In the genomic region with DNA sequence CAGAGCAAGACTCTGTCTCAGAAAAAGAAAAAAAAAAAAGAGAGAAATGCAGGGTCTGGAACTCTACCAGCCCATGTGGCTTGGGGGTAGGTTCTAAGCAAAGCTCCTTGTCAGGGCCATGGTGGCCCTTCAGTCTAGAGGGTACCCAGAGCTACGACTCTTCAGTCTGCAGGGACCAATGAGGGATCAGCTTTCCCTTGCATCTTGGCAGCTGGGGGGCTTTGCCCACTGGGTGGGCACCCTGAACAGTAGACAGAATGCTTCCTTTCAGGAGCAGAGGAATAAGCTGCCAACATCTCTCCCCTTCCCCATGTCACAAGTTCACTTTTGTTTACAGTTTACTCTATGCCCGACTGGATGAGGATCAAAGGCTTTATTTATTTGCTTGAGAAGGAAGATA, we compare ENCODE assay signal across 16 cellular contexts. TPM values are rescaled to one million over a fixed set of nuclear protein-coding genes. Genes with fewer than 3 reads are reported as not detected.
DNase-seq lines count a peak whose midpoint lies in the region; ATAC-seq and TF ChIP-seq lines count a peak whose summit lies in the region.
"Had no signal": no experiment of that assay in that cellular context is flagged by ENCODE, and none has a peak within 500 bp of the region (broad histone marks: within the 10 kb centered on the region; RNA-seq: fewer than 3 reads in every experiment).

No MANE protein-coding gene starts in this region.

- no peak overlapping the region for H2BK15ac ChIP-seq in mesendoderm (replicated peaks; ENCODE audit: low read depth)

- peaks cover 2% of the 10 kb centered on the region for H3K79me2 ChIP-seq in mesendoderm (ENCODE audit: control insufficient read depth, insufficient read depth, low read length)

- no peak overlapping the region for H2AK5ac ChIP-seq in mesendoderm (ENCODE audit: low read length)

- H3K56ac ChIP-seq in mesendoderm (ENCODE audit: low read length), result peak overlapping the region; percentile 62

- no peak overlapping the region for H3K23ac ChIP-seq in mesendoderm (ENCODE audit: low read length)

- DNase-seq in A673 (ENCODE audit: low spot score), result no peak
- DNase-seq in HL-60 (ENCODE audit: low read depth in 1 of 2, low spot score in 1 of 2), result no peak
- DNase-seq in dorsolateral prefrontal cortex, result peak in 2 of 10 donors; percentile 3 to 19
- no peak for DNase-seq in mesendoderm
- DNase-seq in NCI-H526 treated with DMSO at 0.1 percent for 48 hours (lab: John Stamatoyannopoulos, UW), result no peak
- DNase-seq in Peyer's patch, result no peak
- DNase-seq: activated CD4-positive, alpha-beta T cell treated with anti-CD3 and anti-CD28 coated beads for 4 hours; activated CD8-positive, alpha-beta memory T cell treated with anti-CD3 and anti-CD28 coated beads, Interleukin-2, amount 50 U/mL, for 48 hours; activated naive CD4-positive, alpha-beta T cell treated with anti-CD3 and anti-CD28 coated beads, Interleukin-2, amount 50 U/mL, for 16 hours; stimulated activated CD4-positive, alpha-beta T cell treated with anti-CD3 and anti-CD28 coated beads, Interleukin-4, amount 100 ng/mL, for 24 hours; stimulated activated CD8-positive, alpha-beta memory T cell treated with anti-CD3 and anti-CD28 coated beads, Interleukin-4, amount 100 ng/mL, for 48 hours; T-helper 9 cell had no signal

- H3K4me1 ChIP-seq in A673 (ENCODE audit: insufficient read depth, low read length, poor library complexity, severe bottlenecking) (peaks cover 35% of the 10 kb centered on the region), mesendoderm (ENCODE audit: control insufficient read depth, low read depth, low read length) (peaks cover 10% of the 10 kb centered on the region), Peyer's patch (peaks cover 0 to 12% (median 0%) of the 10 kb centered on the region in 4 donors)

- H4K5ac ChIP-seq in mesendoderm (ENCODE audit: low read length), result no peak overlapping the region

- WGBS in mesendoderm (ENCODE audit: extremely low coverage, insufficient coverage, low lambda C conversion rate), result no CpG with 5 or more reads among the region's 2 CpGs

- no peak overlapping the region for H2BK120ac ChIP-seq in mesendoderm (ENCODE audit: low read depth, low read length)

- BruUV-seq in A673 (replicated peaks; lab: Mats Ljungman, UMichigan), result no TSS peak

- no peak for TF ChIP-seq POLR2A in Peyer's patch (IDR thresholded peaks at IDR 0.05)

- H3K36me3 ChIP-seq in A673 (ENCODE audit: insufficient read depth, low read length, poor library complexity, severe bottlenecking) (peaks cover 22% of the 10 kb centered on the region), mesendoderm (ENCODE audit: control insufficient read depth, insufficient read depth, low read length) (peaks cover 2% of the 10 kb centered on the region), Peyer's patch (peaks cover 0 to 72% (median 0%) of the 10 kb centered on the region in 3 donors)

- POLR2A ChIA-PET in A673 (lab: Charles Lee; ENCODE audit: low non-redundant PET), result interaction anchor here (0.5 to 0.6 kb wide), 2 partner anchors 34 to 35 kb away, joined by 3 read pairs; no protein-coding TSS in a partner anchor

- no peaks in the 10 kb centered on the region for H3K27me3 ChIP-seq in A673 (replicated peaks; ENCODE audit: insufficient read depth, low read depth, low read length, poor library complexity)
- H3K27me3 ChIP-seq in HL-60 (ENCODE audit: insufficient read depth, poor library complexity, severe bottlenecking), result no peaks in the 10 kb centered on the region
- no peaks in the 10 kb centered on the region for H3K27me3 ChIP-seq in dorsolateral prefrontal cortex
- no peaks in the 10 kb centered on the region for H3K27me3 ChIP-seq in mesendoderm (ENCODE audit: insufficient read depth, low read length, poor library complexity)
- no peaks in the 10 kb centered on the region for H3K27me3 ChIP-seq in Peyer's patch
- H3K27me3 ChIP-seq: brain microvascular endothelial cell had no signal

- no peak overlapping the region for H3K4me2 ChIP-seq in mesendoderm (ENCODE audit: low read length)
- H3K4me2 ChIP-seq: PC-9 had no signal

- H3K9me3 ChIP-seq in A673 (ENCODE audit: low read depth, low read length, poor library complexity, severe bottlenecking) (no peaks in the 10 kb centered on the region), Peyer's patch (no peaks in the 10 kb centered on the region)

- H3K9ac ChIP-seq in mesendoderm (ENCODE audit: low read length), result no peak overlapping the region

- peak overlapping the region; percentile 1 for H2BK5ac ChIP-seq in mesendoderm (ENCODE audit: low read length)

- H3K79me1 ChIP-seq in mesendoderm (ENCODE audit: low read length), result peaks cover 8% of the 10 kb centered on the region

- no peak overlapping the region for H4K8ac ChIP-seq in mesendoderm (ENCODE audit: low read depth, low read length)

- CTCF ChIA-PET in A673 (lab: Charles Lee), result interaction anchor here (0.7 to 2.0 kb wide), 6 partner anchors 11 to 357 kb away, joined by 3 to 13 read pairs (median 4); partner anchors contain the start of genes FLOT2 and TLCD1

- intact Hi-C loops in A673 (cut with micrococcal nuclease; ENCODE audit: unreplicated experiment), result loop anchor here (1.0 to 5.0 kb wide), 4 partner anchors 33 to 82 kb away; partner anchors contain the start of gene FAM222B
- intact Hi-C loops in dorsolateral prefrontal cortex (cut with DNase I), result loop anchor here (5.0 kb wide), 5 partner anchors 52 to 142 kb away; partner anchors contain the start of genes FAM222B (in 2 of the 2), DHRS13 (in 1 of the 2), ERAL1 (in 1 of the 2) and FLOT2 (in 1 of the 2)

- ATAC-seq in HG03520 (IDR thresholded peaks at IDR 0.05; ENCODE audit: unreplicated experiment) (no peak), HG03196 (IDR thresholded peaks at IDR 0.05; ENCODE audit: unreplicated experiment) (no peak)

- H3K4ac ChIP-seq in mesendoderm (ENCODE audit: low read depth, low read length), result peak overlapping the region; percentile 44

- peak overlapping the region; percentile 33 for H3K18ac ChIP-seq in mesendoderm (ENCODE audit: low read length)

- TF ChIP-seq CTCF in A673 (conservative IDR thresholded peaks at IDR 0.05; ENCODE audit: low read depth, low read length), result no peak
- TF ChIP-seq CTCF in HL-60 (IDR thresholded peaks at IDR 0.05; ENCODE audit: insufficient read depth, low read length), result no peak
- no peak for TF ChIP-seq CTCF in dorsolateral prefrontal cortex (IDR thresholded peaks at IDR 0.05 in 54 of 56, conservative IDR thresholded peaks at IDR 0.05 in 2 of 56; ENCODE audit: low read depth in 1 of 56, partially characterized antibody in 56 of 56)
- no peak for TF ChIP-seq CTCF in Peyer's patch (IDR thresholded peaks at IDR 0.05)

- peak overlapping the region; percentile 67 for H3K27ac ChIP-seq in A673 (ENCODE audit: low read depth, low read length, poor library complexity, severe bottlenecking)
- peak overlapping the region; percentile 56; the same call in 1 of the 2 replicates for H3K27ac ChIP-seq in HL-60 (replicated peaks)
- H3K27ac ChIP-seq in dorsolateral prefrontal cortex, result peak overlapping the region in 58 of 59 donors; percentile 3 to 89 (median 79)
- H3K27ac ChIP-seq in mesendoderm (ENCODE audit: low read depth, low read length), result peak overlapping the region; percentile 82
- no peak overlapping the region for H3K27ac ChIP-seq in Peyer's patch
- H3K27ac ChIP-seq: brain microvascular endothelial cell, PC-9 had no signal

- no peak overlapping the region for H3K4me3 ChIP-seq in A673 (ENCODE audit: low read depth, low read length, poor library complexity, severe bottlenecking)
- H3K4me3 ChIP-seq in HL-60 (replicated peaks; ENCODE audit: insufficient read depth, low read length), result no peak overlapping the region
- peak overlapping the region in 4 of 59 donors; percentile 2 to 12 (median 6) for H3K4me3 ChIP-seq in dorsolateral prefrontal cortex
- H3K4me3 ChIP-seq in mesendoderm (ENCODE audit: low read length), result no peak overlapping the region
- no peak overlapping the region for H3K4me3 ChIP-seq in Peyer's patch
- H3K4me3 ChIP-seq: PC-9 had no signal

RNA-seq across cellular contexts. Expression of gene TRAF4, which starts 16.8 kb away (rescaled TPM):
- total RNA-seq in A673 (2021) (128 TPM in 2 replicates), dorsolateral prefrontal cortex (10 to 100 TPM; 16.6 to 92.5 (median 39.5) TPM), Peyer's patch (100 to 1,000 TPM in 3 of 4 donors, 10 to 100 TPM in 1; 83.3 to 228 (median 184) TPM)
- 120 TPM for polyA plus RNA-seq in mesendoderm (2013, experiment 1 of 2)
- polyA plus RNA-seq in mesendoderm (2013, experiment 2 of 2), result 122 TPM

RNA-seq across cellular contexts. Expression of gene NEK8, which starts 32.0 kb away (rescaled TPM):
- total RNA-seq in A673 (2021) (3.9 and 4.2 TPM in 2 replicates), dorsolateral prefrontal cortex (1 to 10 TPM in 118 of 120 experiments, under 1 TPM in 2; 0.96 to 5.8 (median 2.4) TPM), Peyer's patch (10 to 100 TPM in 2 of 4 donors, 1 to 10 TPM in 2; 7.4 to 89.1 (median 14.0) TPM)
- 6.8 TPM for polyA plus RNA-seq in mesendoderm (2013, experiment 1 of 2)
- 6.5 TPM for polyA plus RNA-seq in mesendoderm (2013, experiment 2 of 2)

RNA-seq across cellular contexts. Expression of gene TLCD1, which starts 34.5 kb away (rescaled TPM):
- 3.8 and 7.8 TPM in 2 replicates for total RNA-seq in A673 (2021)
- total RNA-seq in dorsolateral prefrontal cortex, result 10 to 100 TPM in 16 of 120 experiments, 1 to 10 TPM in 104; 2.0 to 22.8 (median 6.6) TPM
- polyA plus RNA-seq in mesendoderm (2013, experiment 1 of 2), result 44.3 TPM
- polyA plus RNA-seq in mesendoderm (2013, experiment 2 of 2), result 46.0 TPM
- 1 to 10 TPM; 3.3 to 9.1 (median 5.8) TPM for total RNA-seq in Peyer's patch

RNA-seq across cellular contexts. Expression of gene RPL23A, which starts 40.8 kb away (rescaled TPM):
- total RNA-seq in A673 (2021) (1,563 and 1,683 TPM in 2 replicates), dorsolateral prefrontal cortex (100 to 1,000 TPM; 343 to 754 (median 490) TPM), Peyer's patch (100 to 1,000 TPM; 214 to 675 (median 268) TPM)
- 3,789 TPM for polyA plus RNA-seq in mesendoderm (2013, experiment 1 of 2)
- polyA plus RNA-seq in mesendoderm (2013, experiment 2 of 2), result 3,812 TPM

RNA-seq across cellular contexts. Expression of gene RAB34, which starts 42.9 kb away (rescaled TPM):
- total RNA-seq in A673 (2021) (158 and 165 TPM in 2 replicates), dorsolateral prefrontal cortex (10 to 100 TPM; 12.0 to 55.8 (median 25.0) TPM), Peyer's patch (10 to 100 TPM; 14.5 to 69.3 (median 30.2) TPM)
- polyA plus RNA-seq in mesendoderm (2013, experiment 1 of 2), result 168 TPM
- polyA plus RNA-seq in mesendoderm (2013, experiment 2 of 2), result 165 TPM

Comparison
In these comparisons a context has a peak if more than half of its experiments do, and no peak if none do; other contexts are left out.
1. H3K27ac ChIP-seq: peak in A673 (single experiment), HL-60 (single experiment), dorsolateral prefrontal cortex (58 of 59) and mesendoderm (single experiment); none in Peyer's patch (0 of 4).